Comparison of ENCODE assay signal across 9 cellular contexts in genomic region chr2:96141624-96141967, GRCh38. TPM values are rescaled to one million over a fixed set of nuclear protein-coding genes. Genes with fewer than 3 reads are reported as not detected.
"Had no signal": no experiment of that assay in that cellular context is flagged by ENCODE, and none has a peak within 500 bp of the region (broad histone marks: within the 10 kb centered on the region; RNA-seq: fewer than 3 reads in every experiment).

No MANE protein-coding gene starts in this region.

RNA-seq across cellular contexts. Expression of gene ASTL, which starts 3.3 kb away (rescaled TPM):
- total RNA-seq: cardiac muscle cell, dermis blood vessel endothelial cell, heart right ventricle, liver, mucosa of descending colon, SJCRH30, stomach, temporal lobe had no signal
- polyA plus RNA-seq: cardiac muscle cell, liver, smooth muscle cell had no signal

RNA-seq across cellular contexts. Expression of gene ADRA2B, which starts 25.2 kb away (rescaled TPM):
- total RNA-seq: SJCRH30, temporal lobe had no signal
